Comparison of ENCODE assay signal across 8 cellular contexts in the genomic region with DNA sequence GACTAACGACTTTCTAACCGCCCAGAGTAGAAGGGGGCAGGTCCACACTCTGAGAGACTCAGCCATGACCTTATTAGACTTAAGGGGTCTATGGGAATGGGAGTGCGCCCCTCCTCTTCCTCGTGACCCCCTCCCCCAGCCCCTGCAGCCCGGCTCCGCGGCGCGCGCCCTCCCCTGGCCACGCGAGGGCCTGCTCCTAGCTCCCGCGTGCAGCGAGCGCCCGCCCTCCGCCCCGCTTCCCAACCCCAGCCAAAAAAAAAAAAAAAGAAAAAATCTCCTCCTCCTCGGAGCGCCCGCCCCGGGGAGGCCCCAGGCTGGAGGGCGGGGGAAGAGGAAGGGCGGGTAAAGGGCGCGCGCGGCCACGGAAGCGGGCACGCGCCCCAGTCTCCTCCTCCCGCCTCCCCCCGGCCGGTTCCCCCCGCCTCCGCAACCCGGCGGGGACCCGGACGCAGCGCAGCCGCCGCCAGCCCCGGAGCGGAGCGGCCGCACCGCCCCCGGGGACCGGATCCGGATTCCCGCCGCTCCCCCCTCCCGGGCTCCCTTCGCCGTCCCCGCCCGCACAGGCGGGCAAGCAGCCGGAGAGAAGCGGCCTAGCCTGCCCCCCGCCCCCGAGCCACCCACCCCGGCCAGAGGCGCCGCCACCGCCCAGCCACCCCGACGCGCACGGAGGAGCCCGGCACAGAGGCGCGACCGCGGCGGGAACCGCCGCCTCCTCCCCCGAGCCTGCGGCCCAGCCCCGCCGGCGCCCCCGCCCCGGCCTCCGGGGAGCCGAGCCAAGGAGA. TPM values are rescaled to one million over a fixed set of nuclear protein-coding genes. Genes with fewer than 3 reads are reported as not detected.
A peak's percentile ranks its signal among the peaks of the same experiment; 100 is the strongest.
DNase-seq lines count a peak whose midpoint lies in the region; ATAC-seq lines count a peak whose summit lies in the region.

No MANE protein-coding gene starts in this region.

- DNase-seq in A172 (ENCODE audit: low spot score) (peak; percentile 84), NCI-H226 (peak; percentile 75), cerebellar cortex (ENCODE audit: low spot score) (peak; percentile 88), kidney glomerular epithelial cell (lab: John Stamatoyannopoulos, UW) (peak; percentile 67)
- DNase-seq in stimulated activated CD4-positive, alpha-beta T cell treated with anti-CD3 and anti-CD28 coated beads, Interleukin-15, amount 100 ng/mL, for 24 hours: peak; percentile 89

- ATAC-seq in GM18519 (IDR thresholded peaks at IDR 0.05; ENCODE audit: low FRiP score, unreplicated experiment) (peak; percentile 20), HG03139 (IDR thresholded peaks at IDR 0.05; ENCODE audit: unreplicated experiment) (peak; percentile 29)
- peak; percentile 44 to 59 for ATAC-seq in activated CD4-positive, CD25-positive, alpha-beta regulatory T cell treated with anti-CD3 and anti-CD28 coated beads, Interleukin-2, amount 50 U/mL, for 24 hours

RNA-seq across cellular contexts. Expression of a gene that starts 0.9 kb away (rescaled TPM):
- total RNA-seq in A172 (2014; rRNA removed; shearing (Covaris generic)): 67.4 and 75.3 TPM in 2 replicates

RNA-seq across cellular contexts. Expression of a gene that starts 18.9 kb away (rescaled TPM):
- 44.3 and 54.5 TPM in 2 replicates for total RNA-seq in A172 (2014; rRNA removed; shearing (Covaris generic))

RNA-seq across cellular contexts. Expression of a gene that starts 31.8 kb away (rescaled TPM):
- 32.9 and 33.7 TPM in 2 replicates for total RNA-seq in A172 (2014; rRNA removed; shearing (Covaris generic))

RNA-seq across cellular contexts. Expression of a gene that starts 48.0 kb away (rescaled TPM):
- total RNA-seq in A172 (2014; rRNA removed; shearing (Covaris generic)): 0.29 TPM in 1 of 2 replicates, not detected in the other

RNA-seq across cellular contexts. Expression of a gene that starts 49.4 kb away (rescaled TPM):
- not detected in 2 replicates for total RNA-seq in A172 (2014; rRNA removed; shearing (Covaris generic))

Comparison
In these comparisons a context has a peak if more than half of its experiments do, and no peak if none do; other contexts are left out.
1. Peak in every context shown above with its lines: DNase-seq and ATAC-seq.